Comparison of ENCODE assay signal across 17 cellular contexts in the genomic region with DNA sequence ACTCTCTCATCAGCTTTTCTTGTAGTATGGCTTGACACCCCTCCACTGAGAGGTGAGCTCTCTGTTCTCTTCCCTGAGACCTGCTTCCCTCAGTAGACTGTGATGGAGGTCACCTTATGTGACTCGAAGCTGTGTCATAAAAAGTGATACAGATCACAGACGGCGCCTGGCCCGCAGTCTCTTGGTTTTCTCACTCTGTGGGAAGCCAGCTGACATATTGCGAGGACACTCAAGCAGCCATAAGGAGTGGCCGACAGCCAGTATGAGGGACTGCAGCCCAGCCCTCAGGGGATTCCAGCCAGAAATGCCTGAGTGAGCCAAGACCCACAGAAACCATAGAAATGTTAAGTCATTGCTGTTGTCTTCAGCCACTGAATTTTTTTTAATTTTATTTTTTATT.
"Had no signal": no experiment of that assay in that cellular context is flagged by ENCODE, and none has a peak within 500 bp of the region (broad histone marks: within the 10 kb centered on the region; RNA-seq: fewer than 3 reads in every experiment).

No MANE protein-coding gene starts in this region.

- H3K4me3 ChIP-seq: gastroesophageal sphincter, lung, ovary, tibial nerve had no signal

- H3K9me3 ChIP-seq: gastroesophageal sphincter, ovary, tibial nerve had no signal

- H3K27ac Mint-ChIP-seq: activated CD4-positive, alpha-beta T cell treated with anti-CD3 and anti-CD28 coated beads, Interleukin-2, amount 10 ng/mL, durations not matched to agents 24 days and 14 days; activated CD8-positive, alpha-beta T cell treated with anti-CD3 and anti-CD28 coated beads, Interleukin-2, amount 10 ng/mL, durations not matched to agents 7 days and 5 days; activated T-cell treated with anti-CD3 and anti-CD28 coated beads, Interleukin-2, amount 50 U/mL, for 72 hours had no signal

- H3K27me3 ChIP-seq: gastroesophageal sphincter, ovary, tibial nerve had no signal

- H3K36me3 ChIP-seq: gastroesophageal sphincter, ovary, tibial nerve had no signal

- DNase-seq: activated CD4-positive, alpha-beta T cell treated with anti-CD3 and anti-CD28 coated beads, Interleukin-2, amount 10 ng/mL, durations not matched to agents 24 days and 14 days; activated CD4-positive, CD25-positive, alpha-beta regulatory T cell; activated CD8-positive, alpha-beta memory T cell treated with anti-CD3 and anti-CD28 coated beads, Interleukin-2, amount 50 U/mL, for 48 hours; activated CD8-positive, alpha-beta T cell treated with anti-CD3 and anti-CD28 coated beads, Interleukin-2, amount 10 ng/mL, durations not matched to agents 7 days and 5 days; activated gamma-delta T cell treated with Interleukin-2 at 50 U/mL for 16 hours; activated T-cell treated with anti-CD3 and anti-CD28 coated beads, Interleukin-2, amount 50 U/mL, for 72 hours; aorta; erythroblast; midbrain; naive thymus-derived CD4-positive, alpha-beta T cell; stimulated activated CD4-positive, alpha-beta T cell treated with anti-CD3 and anti-CD28 coated beads, Interleukin-4, amount 100 ng/mL, for 1 hour; stimulated activated naive CD4-positive, alpha-beta T cell; SW 1271 had no signal

- ATAC-seq: activated CD8-positive, alpha-beta T cell treated with anti-CD3 and anti-CD28 coated beads, Interleukin-2, amount 10 ng/mL, durations not matched to agents 7 days and 5 days; activated T-cell treated with anti-CD3 and anti-CD28 coated beads, Interleukin-2, amount 50 U/mL, for 72 hours; gastroesophageal sphincter; naive thymus-derived CD4-positive, alpha-beta T cell had no signal

- H3K4me3 Mint-ChIP-seq: activated CD4-positive, alpha-beta T cell treated with anti-CD3 and anti-CD28 coated beads, Interleukin-2, amount 10 ng/mL, durations not matched to agents 24 days and 14 days; activated CD8-positive, alpha-beta T cell treated with anti-CD3 and anti-CD28 coated beads, Interleukin-2, amount 10 ng/mL, durations not matched to agents 7 days and 5 days; activated T-cell treated with anti-CD3 and anti-CD28 coated beads, Interleukin-2, amount 50 U/mL, for 72 hours had no signal

- H3K9me3 Mint-ChIP-seq: activated T-cell treated with anti-CD3 and anti-CD28 coated beads, Interleukin-2, amount 50 U/mL, for 72 hours; naive thymus-derived CD4-positive, alpha-beta T cell had no signal

- H3K27ac ChIP-seq: gastroesophageal sphincter, ovary, tibial nerve had no signal
